Comparison of ENCODE assay signal across 1 cellular context in the genomic region with DNA sequence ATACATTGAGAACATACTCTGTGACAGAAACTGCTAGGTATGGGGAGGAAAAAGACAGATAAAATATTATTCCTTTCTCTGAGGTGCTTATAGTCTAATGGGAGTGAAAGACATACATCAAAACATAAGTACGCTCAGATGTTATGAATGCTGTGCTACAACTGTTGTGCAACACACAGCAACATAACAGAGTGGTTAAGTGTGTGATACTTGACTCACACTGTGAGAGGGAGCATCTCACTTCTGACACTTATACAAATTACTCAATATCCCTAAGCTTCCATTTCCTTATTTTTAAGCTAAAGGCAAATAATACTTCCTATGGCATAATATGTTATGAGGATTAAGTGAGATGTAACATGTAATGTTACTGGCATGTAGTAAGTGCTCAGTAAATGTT.
TF ChIP-seq lines count a peak whose summit lies in the region.

No MANE protein-coding gene starts in this region.

TF ChIP-seq in GM23338, 12 proteins besides CTCF, POLR2A, EP300 and RAD21:
- TF ChIP-seq NANOG (IDR thresholded peaks at IDR 0.05; ENCODE audit: borderline replicate concordance) = no peak
- TF ChIP-seq ZNF331 (CRISPR knock-in tag; IDR thresholded peaks at IDR 0.05; ENCODE audit: low read depth) = no peak
- TF ChIP-seq, protein P1, sequence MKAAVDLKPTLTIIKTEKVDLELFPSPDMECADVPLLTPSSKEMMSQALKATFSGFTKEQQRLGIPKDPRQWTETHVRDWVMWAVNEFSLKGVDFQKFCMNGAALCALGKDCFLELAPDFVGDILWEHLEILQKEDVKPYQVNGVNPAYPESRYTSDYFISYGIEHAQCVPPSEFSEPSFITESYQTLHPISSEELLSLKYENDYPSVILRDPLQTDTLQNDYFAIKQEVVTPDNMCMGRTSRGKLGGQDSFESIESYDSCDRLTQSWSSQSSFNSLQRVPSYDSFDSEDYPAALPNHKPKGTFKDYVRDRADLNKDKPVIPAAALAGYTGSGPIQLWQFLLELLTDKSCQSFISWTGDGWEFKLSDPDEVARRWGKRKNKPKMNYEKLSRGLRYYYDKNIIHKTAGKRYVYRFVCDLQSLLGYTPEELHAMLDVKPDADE (IDR thresholded peaks at IDR 0.05) = no peak
- no peak for TF ChIP-seq JUNB (IDR thresholded peaks at IDR 0.05; ENCODE audit: unreplicated experiment)
- no peak for TF ChIP-seq STAT1 (IDR thresholded peaks at IDR 0.05; ENCODE audit: unreplicated experiment)
- TF ChIP-seq EZH2phosphoT487 (IDR thresholded peaks at IDR 0.05; ENCODE audit: unreplicated experiment) = no peak
- TF ChIP-seq CREB1 (CRISPR knock-in tag; IDR thresholded peaks at IDR 0.05; ENCODE audit: low read depth) = no peak
- TF ChIP-seq ZNF114 (CRISPR knock-in tag; IDR thresholded peaks at IDR 0.05) = no peak
- TF ChIP-seq, protein P2, sequence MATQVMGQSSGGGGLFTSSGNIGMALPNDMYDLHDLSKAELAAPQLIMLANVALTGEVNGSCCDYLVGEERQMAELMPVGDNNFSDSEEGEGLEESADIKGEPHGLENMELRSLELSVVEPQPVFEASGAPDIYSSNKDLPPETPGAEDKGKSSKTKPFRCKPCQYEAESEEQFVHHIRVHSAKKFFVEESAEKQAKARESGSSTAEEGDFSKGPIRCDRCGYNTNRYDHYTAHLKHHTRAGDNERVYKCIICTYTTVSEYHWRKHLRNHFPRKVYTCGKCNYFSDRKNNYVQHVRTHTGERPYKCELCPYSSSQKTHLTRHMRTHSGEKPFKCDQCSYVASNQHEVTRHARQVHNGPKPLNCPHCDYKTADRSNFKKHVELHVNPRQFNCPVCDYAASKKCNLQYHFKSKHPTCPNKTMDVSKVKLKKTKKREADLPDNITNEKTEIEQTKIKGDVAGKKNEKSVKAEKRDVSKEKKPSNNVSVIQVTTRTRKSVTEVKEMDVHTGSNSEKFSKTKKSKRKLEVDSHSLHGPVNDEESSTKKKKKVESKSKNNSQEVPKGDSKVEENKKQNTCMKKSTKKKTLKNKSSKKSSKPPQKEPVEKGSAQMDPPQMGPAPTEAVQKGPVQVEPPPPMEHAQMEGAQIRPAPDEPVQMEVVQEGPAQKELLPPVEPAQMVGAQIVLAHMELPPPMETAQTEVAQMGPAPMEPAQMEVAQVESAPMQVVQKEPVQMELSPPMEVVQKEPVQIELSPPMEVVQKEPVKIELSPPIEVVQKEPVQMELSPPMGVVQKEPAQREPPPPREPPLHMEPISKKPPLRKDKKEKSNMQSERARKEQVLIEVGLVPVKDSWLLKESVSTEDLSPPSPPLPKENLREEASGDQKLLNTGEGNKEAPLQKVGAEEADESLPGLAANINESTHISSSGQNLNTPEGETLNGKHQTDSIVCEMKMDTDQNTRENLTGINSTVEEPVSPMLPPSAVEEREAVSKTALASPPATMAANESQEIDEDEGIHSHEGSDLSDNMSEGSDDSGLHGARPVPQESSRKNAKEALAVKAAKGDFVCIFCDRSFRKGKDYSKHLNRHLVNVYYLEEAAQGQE (IDR thresholded peaks at IDR 0.05; ENCODE audit: unreplicated experiment) = no peak
